8 cellular contexts compared by ENCODE assay signal in the genomic region with DNA sequence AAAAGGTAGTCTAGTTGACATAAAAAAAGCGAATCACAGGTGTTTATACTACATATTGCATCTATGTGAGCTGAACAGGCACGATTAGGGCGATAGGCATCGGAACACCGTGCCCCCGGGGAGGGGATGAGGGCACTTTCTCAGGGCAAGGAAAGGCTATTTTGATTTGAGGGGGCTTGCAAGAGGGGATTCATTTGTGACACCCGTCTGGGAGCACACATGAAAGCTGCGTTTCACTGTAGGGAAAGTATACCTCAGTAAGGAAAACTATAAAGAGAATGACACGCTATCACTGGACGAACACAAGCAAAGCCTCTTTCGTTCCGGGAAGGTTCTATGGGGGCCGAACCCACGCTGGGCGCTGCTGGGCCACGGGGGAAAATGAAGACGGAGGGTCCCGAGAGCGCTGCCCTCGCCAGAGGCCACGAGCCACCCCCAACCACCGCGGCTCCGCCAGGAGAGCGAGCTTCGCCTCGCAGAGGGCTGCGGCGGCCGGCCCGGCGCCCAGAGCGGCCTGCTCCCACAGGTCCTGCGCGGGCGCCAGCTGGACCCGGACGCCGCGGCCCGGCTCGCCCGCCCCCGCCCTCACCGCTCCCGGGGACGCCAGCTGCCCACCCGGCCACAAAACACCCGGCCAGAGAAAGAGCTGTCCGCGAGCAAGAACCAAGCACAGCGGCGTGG. TPM values are rescaled to one million over a fixed set of nuclear protein-coding genes. Genes with fewer than 3 reads are reported as not detected.
DNase-seq lines count a peak whose midpoint lies in the region; ATAC-seq and TF ChIP-seq lines count a peak whose summit lies in the region.

No MANE protein-coding gene starts in this region.

- no peaks in the 10 kb centered on the region for H3K27me3 Mint-ChIP-seq in activated T-helper 17 cell treated with anti-CD3 and anti-CD28 coated beads, Interleukin-2, amount 50 U/mL, for 72 hours

- peak overlapping the region; percentile 71 for H3K4me3 ChIP-seq in BE2C (ENCODE audit: low read depth, low read length)
- peak overlapping the region; percentile 93 for H3K4me3 ChIP-seq in HUES6 (ENCODE audit: low read depth, low read length)
- H3K4me3 ChIP-seq in cardiac muscle cell = peak overlapping the region; percentile 89

- TF ChIP-seq CTCF in BE2C (IDR thresholded peaks at IDR 0.05; ENCODE audit: low read depth, low read length) = no peak
- TF ChIP-seq CTCF in cardiac muscle cell (IDR thresholded peaks at IDR 0.05; ENCODE audit: low read depth, low read length) = no peak
- TF ChIP-seq CTCF in GM13977 (IDR thresholded peaks at IDR 0.05; ENCODE audit: extremely low read depth, insufficient read depth, missing control alignments) = no peak

- H3K9me3 Mint-ChIP-seq in activated T-helper 17 cell treated with anti-CD3 and anti-CD28 coated beads, Interleukin-2, amount 50 U/mL, for 72 hours = no peaks in the 10 kb centered on the region

- H3K4me1 ChIP-seq in BE2C (no peaks in the 10 kb centered on the region), HUES6 (ENCODE audit: control insufficient read depth, insufficient read depth, low read length) (peaks cover 45% of the 10 kb centered on the region), cardiac muscle cell (ENCODE audit: low read depth) (peaks cover 16% of the 10 kb centered on the region)

- peak overlapping the region; percentile 89 for H3K4me3 Mint-ChIP-seq in activated T-helper 17 cell treated with anti-CD3 and anti-CD28 coated beads, Interleukin-2, amount 50 U/mL, for 72 hours

- H3K27ac ChIP-seq in HUES6 (ENCODE audit: low read depth, low read length) (peak overlapping the region; percentile 94), cardiac muscle cell (peak overlapping the region; percentile 99)

- H3K4me1 Mint-ChIP-seq in activated T-helper 17 cell treated with anti-CD3 and anti-CD28 coated beads, Interleukin-2, amount 50 U/mL, for 72 hours = peaks cover 37% of the 10 kb centered on the region

- H3K27me3 ChIP-seq in BE2C (no peaks in the 10 kb centered on the region), HUES6 (ENCODE audit: control insufficient read depth, insufficient read depth, low read length) (no peaks in the 10 kb centered on the region), cardiac muscle cell (no peaks in the 10 kb centered on the region)

- DNase-seq in BE2C (no peak), cardiac muscle cell (ENCODE audit: low read depth in 1 of 2, low spot score in 1 of 2) (peak in 1 of 2 donors; percentile 63), retina (peak; percentile 72), A172 (ENCODE audit: low spot score) (no peak), GM13977 (ENCODE audit: low spot score) (no peak)

- H3K9ac ChIP-seq in HUES6 (ENCODE audit: low read length) = peak overlapping the region; percentile 98

- peak; percentile 8 for ATAC-seq in GM19452 (IDR thresholded peaks at IDR 0.05; ENCODE audit: unreplicated experiment)
- peak; percentile 15 for ATAC-seq in activated T-helper 17 cell treated with anti-CD3 and anti-CD28 coated beads, Interleukin-2, amount 50 U/mL, for 72 hours (replicated peaks)

- H3K36me3 ChIP-seq in BE2C (no peaks in the 10 kb centered on the region), HUES6 (ENCODE audit: control insufficient read depth, insufficient read depth, low read length) (no peaks in the 10 kb centered on the region), cardiac muscle cell (no peaks in the 10 kb centered on the region)

- peaks cover 32% of the 10 kb centered on the region for H3K36me3 Mint-ChIP-seq in activated T-helper 17 cell treated with anti-CD3 and anti-CD28 coated beads, Interleukin-2, amount 50 U/mL, for 72 hours (ENCODE audit: low read depth)

- in situ Hi-C loops in GM13977 (cut with MboI; ENCODE audit: low pct_unique_long_range_greater_than_20kb, low sequenced_read_pairs, unreplicated experiment) = no loop called here

- peak overlapping the region; percentile 97 for H3K27ac Mint-ChIP-seq in activated T-helper 17 cell treated with anti-CD3 and anti-CD28 coated beads, Interleukin-2, amount 50 U/mL, for 72 hours

- H3K9me3 ChIP-seq in BE2C = no peaks in the 10 kb centered on the region
- 0 out of 2 replicates have a peak, but pooled peaks cover 2% of the 10 kb centered on the region for H3K9me3 ChIP-seq in HUES6 (ENCODE audit: control insufficient read depth, insufficient read depth, low read depth, low read length)
- no peaks in the 10 kb centered on the region for H3K9me3 ChIP-seq in cardiac muscle cell (ENCODE audit: low read depth)

RNA-seq across cellular contexts. Expression of gene PTPN2, which starts 0.9 kb away (rescaled TPM):
- 10.7 TPM for polyA plus RNA-seq in BE2C (2012; ENCODE audit: insufficient read depth, insufficient read length, low read depth)
- total RNA-seq in activated T-helper 17 cell treated with anti-CD3 and anti-CD28 coated beads, Interleukin-2, amount 50 U/mL, for 72 hours = 10 to 100 TPM; 72.1 to 78.7 TPM
- 20.4 and 24.7 TPM in 2 replicates for total RNA-seq in cardiac muscle cell
- 25.4 and 29.8 TPM in 2 replicates for polyA plus RNA-seq in cardiac muscle cell
- 41.1 and 43.9 TPM in 2 replicates for total RNA-seq in A172 (2014; rRNA removed; shearing (Covaris generic))
